1 cellular context compared by ENCODE assay signal in the genomic region with DNA sequence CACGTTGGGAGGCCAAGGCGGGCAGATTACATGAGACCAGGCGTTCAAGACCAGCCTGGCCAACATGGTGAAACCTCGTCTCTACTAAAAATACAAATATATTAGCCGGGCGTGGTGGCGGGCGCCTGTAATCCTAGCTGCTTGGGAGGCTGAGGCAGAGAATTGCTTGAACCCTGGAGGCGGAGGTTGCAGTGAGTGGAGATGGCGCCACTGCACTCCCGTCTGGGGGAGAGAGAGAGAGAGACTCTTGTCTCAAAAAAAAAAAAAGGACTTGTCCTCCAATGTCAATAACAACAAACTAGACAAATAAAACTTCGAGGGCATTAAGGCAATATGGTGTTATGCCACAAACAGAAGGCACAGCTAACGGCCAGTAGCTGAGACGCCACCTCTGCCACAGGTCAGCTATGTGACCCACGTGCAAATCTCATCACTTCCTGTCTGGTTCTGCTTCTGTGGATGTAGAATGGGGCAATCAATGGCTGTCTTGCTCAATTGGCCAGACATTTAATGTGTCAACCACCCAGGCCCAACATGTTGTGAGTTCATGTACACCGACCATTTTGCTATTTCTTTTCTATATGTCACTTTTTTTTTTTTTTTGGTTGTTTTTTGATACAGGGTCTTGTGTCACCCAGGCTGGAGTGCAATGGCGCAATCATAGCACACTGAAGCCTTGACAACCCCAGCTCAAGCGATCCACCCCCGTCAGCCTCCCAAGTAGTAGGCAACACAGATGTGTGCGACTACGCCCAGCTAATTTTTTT.
A peak's percentile ranks its signal among the peaks of the same experiment; 100 is the strongest.
TF ChIP-seq lines count a peak whose summit lies in the region.

No MANE protein-coding gene starts in this region.

TF ChIP-seq in HepG2, 621 proteins besides CTCF, POLR2A, EP300 and RAD21 (continued from another document and continues in another):
- TF ChIP-seq, protein P1, sequence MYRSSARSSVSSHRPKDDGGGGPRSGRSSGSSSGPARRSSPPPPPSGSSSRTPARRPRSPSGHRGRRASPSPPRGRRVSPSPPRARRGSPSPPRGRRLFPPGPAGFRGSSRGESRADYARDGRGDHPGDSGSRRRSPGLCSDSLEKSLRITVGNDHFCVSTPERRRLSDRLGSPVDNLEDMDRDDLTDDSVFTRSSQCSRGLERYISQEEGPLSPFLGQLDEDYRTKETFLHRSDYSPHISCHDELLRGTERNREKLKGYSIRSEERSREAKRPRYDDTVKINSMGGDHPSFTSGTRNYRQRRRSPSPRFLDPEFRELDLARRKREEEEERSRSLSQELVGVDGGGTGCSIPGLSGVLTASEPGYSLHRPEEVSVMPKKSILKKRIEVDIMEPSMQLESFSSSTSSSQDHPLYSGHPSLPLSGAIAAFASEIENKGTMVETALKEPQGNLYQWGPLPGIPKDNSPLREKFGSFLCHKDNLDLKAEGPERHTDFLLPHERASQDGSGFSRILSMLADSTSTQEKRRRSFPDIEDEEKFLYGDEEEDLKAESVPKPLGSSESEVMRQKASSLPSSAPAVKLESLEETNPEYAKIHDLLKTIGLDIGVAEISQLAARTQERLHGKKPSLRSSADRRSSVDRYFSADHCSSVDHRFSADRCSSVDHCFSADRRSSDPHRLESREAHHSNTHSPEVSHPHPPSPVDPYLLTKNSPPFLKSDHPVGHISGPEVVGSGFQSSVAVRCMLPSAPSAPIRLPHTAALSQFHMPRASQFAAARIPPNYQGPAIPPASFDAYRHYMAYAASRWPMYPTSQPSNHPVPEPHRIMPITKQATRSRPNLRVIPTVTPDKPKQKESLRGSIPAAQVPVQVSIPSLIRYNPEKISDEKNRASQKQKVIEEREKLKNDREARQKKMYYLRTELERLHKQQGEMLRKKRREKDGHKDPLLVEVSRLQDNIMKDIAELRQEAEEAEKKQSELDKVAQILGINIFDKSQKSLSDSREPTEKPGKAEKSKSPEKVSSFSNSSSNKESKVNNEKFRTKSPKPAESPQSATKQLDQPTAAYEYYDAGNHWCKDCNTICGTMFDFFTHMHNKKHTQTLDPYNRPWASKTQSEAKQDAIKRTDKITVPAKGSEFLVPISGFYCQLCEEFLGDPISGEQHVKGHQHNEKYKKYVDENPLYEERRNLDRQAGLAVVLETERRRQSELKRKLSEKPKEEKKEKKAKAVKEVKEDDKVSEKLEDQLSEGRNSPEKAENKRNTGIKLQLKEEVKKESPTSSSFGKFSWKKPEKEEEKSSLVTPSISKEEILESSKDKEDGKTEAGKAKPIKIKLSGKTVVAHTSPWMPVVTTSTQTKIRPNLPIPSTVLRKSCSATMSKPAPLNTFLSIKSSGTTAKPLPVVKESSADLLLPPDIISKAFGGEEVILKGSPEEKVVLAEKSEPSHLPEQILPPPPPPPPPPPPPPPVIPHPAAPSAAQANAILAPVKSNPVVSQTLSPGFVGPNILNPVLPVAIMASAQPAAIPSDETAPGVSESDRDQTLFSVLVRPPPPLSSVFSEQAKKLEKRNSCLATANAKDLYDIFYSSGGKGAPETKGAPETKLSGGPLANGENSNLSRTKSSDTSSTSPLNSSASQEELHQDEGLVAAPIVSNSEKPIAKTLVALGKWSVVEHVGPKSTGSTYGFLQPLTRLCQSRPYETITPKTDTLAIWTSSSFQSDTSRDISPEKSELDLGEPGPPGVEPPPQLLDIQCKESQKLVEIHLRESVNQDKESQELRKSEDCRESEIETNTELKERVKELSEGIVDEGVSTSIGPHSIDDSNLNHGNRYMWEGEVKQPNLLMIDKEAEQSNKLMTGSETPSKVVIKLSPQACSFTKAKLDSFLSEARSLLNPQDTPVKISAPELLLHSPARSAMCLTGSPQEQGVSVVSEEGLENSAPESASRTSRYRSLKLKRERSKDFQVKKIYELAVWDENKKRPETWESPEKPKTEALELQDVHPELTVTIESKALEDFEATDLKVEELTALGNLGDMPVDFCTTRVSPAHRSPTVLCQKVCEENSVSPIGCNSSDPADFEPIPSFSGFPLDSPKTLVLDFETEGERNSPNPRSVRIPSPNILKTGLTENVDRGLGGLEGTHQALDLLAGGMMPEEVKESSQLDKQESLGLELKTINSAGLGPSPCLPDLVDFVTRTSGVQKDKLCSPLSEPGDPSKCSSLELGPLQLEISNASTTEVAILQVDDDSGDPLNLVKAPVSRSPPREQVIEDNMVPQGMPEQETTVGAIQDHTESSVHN (CRISPR knock-in tag; IDR thresholded peaks at IDR 0.05) = no peak
- TF ChIP-seq, protein P2, sequence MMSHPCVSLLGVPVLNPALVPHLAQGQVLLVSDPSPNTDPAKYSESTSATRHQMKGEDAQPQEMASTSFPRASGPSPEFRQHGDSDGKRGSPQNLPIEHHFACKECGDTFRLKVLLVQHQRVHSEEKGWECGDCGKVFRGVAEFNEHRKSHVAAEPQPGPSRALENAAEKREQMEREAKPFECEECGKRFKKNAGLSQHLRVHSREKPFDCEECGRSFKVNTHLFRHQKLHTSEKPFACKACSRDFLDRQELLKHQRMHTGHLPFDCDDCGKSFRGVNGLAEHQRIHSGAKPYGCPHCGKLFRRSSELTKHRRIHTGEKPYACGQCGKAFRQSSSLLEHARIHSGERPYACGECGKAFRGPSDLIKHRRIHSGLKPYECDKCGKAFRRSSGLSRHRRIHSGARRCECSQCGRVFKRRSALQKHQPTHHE (CRISPR knock-in tag; IDR thresholded peaks at IDR 0.05; ENCODE audit: borderline replicate concordance) = peak; percentile 31; the same call in 1 of the 2 replicates
- TF ChIP-seq, protein P3, sequence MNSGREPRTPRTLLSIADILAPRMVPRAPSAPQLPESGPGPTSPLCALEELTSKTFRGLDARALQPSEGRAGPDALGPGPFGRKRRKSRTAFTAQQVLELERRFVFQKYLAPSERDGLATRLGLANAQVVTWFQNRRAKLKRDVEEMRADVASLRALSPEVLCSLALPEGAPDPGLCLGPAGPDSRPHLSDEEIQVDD (CRISPR knock-in tag; IDR thresholded peaks at IDR 0.05; ENCODE audit: borderline replicate concordance) = peak; percentile 15; the same call in 1 of the 2 replicates
- TF ChIP-seq ZNF670 (CRISPR knock-in tag; IDR thresholded peaks at IDR 0.05; ENCODE audit: borderline replicate concordance) (no peak; the same call in 1 of the 2 replicates), ONECUT2 (CRISPR knock-in tag; IDR thresholded peaks at IDR 0.05) (no peak; the same call in none of the 2 replicates), ARNTL (CRISPR knock-in tag; IDR thresholded peaks at IDR 0.05) (peak; percentile 80), SP140L (CRISPR knock-in tag; IDR thresholded peaks at IDR 0.05; ENCODE audit: borderline replicate concordance) (0 out of 2 replicates have a peak, but pooled peaks have one; percentile 38), FOXK1 (CRISPR knock-in tag; IDR thresholded peaks at IDR 0.05; ENCODE audit: borderline replicate concordance, low read depth) (peak; percentile 89; the same call in 1 of the 2 replicates), FOXC1 (CRISPR knock-in tag; IDR thresholded peaks at IDR 0.05; ENCODE audit: borderline replicate concordance) (no peak; the same call in 1 of the 2 replicates), MIXL1 (CRISPR knock-in tag; IDR thresholded peaks at IDR 0.05) (peak; percentile 21; the same call in 1 of the 2 replicates), CBX5 (CRISPR knock-in tag; IDR thresholded peaks at IDR 0.05; ENCODE audit: borderline replicate concordance) (peak; percentile 60; the same call in 1 of the 2 replicates), ZNF562 (CRISPR knock-in tag; IDR thresholded peaks at IDR 0.05; ENCODE audit: borderline replicate concordance) (no peak), XBP1 (CRISPR knock-in tag; IDR thresholded peaks at IDR 0.05) (peak; percentile 27; the same call in 1 of the 2 replicates), HES4 (CRISPR knock-in tag; IDR thresholded peaks at IDR 0.05; ENCODE audit: borderline replicate concordance) (no peak), ZNF225 (CRISPR knock-in tag; IDR thresholded peaks at IDR 0.05) (no peak; the same call in 1 of the 2 replicates), ZNF557 (CRISPR knock-in tag; IDR thresholded peaks at IDR 0.05) (peak; percentile 43; the same call in 1 of the 2 replicates), FOXA1 (IDR thresholded peaks at IDR 0.05) (peak; percentile 58; the same call in 1 of the 2 replicates), FOXA1 (CRISPR knock-in tag; IDR thresholded peaks at IDR 0.05) (peak; percentile 79), KDM5B (CRISPR knock-in tag; IDR thresholded peaks at IDR 0.05; ENCODE audit: borderline replicate concordance) (no peak; the same call in 1 of the 2 replicates), HOXD1 (CRISPR knock-in tag; IDR thresholded peaks at IDR 0.05) (0 out of 2 replicates have a peak, but pooled peaks have one; percentile 15), ZNF33A (CRISPR knock-in tag; IDR thresholded peaks at IDR 0.05; ENCODE audit: borderline replicate concordance) (0 out of 2 replicates have a peak, but pooled peaks have one; percentile 1), RORA (CRISPR knock-in tag; IDR thresholded peaks at IDR 0.05) (peak; percentile 82; the same call in 1 of the 2 replicates), ARNT (IDR thresholded peaks at IDR 0.05) (no peak), ZNF547 (CRISPR knock-in tag; IDR thresholded peaks at IDR 0.05) (peak; percentile 51; the same call in 1 of the 2 replicates)
- TF ChIP-seq, protein P4, sequence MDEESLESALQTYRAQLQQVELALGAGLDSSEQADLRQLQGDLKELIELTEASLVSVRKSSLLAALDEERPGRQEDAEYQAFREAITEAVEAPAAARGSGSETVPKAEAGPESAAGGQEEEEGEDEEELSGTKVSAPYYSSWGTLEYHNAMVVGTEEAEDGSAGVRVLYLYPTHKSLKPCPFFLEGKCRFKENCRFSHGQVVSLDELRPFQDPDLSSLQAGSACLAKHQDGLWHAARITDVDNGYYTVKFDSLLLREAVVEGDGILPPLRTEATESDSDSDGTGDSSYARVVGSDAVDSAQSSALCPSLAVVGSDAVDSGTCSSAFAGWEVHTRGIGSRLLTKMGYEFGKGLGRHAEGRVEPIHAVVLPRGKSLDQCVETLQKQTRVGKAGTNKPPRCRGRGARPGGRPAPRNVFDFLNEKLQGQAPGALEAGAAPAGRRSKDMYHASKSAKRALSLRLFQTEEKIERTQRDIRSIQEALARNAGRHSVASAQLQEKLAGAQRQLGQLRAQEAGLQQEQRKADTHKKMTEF (CRISPR knock-in tag; IDR thresholded peaks at IDR 0.05) = peak; percentile 21; the same call in 1 of the 2 replicates
- TF ChIP-seq, protein P5, sequence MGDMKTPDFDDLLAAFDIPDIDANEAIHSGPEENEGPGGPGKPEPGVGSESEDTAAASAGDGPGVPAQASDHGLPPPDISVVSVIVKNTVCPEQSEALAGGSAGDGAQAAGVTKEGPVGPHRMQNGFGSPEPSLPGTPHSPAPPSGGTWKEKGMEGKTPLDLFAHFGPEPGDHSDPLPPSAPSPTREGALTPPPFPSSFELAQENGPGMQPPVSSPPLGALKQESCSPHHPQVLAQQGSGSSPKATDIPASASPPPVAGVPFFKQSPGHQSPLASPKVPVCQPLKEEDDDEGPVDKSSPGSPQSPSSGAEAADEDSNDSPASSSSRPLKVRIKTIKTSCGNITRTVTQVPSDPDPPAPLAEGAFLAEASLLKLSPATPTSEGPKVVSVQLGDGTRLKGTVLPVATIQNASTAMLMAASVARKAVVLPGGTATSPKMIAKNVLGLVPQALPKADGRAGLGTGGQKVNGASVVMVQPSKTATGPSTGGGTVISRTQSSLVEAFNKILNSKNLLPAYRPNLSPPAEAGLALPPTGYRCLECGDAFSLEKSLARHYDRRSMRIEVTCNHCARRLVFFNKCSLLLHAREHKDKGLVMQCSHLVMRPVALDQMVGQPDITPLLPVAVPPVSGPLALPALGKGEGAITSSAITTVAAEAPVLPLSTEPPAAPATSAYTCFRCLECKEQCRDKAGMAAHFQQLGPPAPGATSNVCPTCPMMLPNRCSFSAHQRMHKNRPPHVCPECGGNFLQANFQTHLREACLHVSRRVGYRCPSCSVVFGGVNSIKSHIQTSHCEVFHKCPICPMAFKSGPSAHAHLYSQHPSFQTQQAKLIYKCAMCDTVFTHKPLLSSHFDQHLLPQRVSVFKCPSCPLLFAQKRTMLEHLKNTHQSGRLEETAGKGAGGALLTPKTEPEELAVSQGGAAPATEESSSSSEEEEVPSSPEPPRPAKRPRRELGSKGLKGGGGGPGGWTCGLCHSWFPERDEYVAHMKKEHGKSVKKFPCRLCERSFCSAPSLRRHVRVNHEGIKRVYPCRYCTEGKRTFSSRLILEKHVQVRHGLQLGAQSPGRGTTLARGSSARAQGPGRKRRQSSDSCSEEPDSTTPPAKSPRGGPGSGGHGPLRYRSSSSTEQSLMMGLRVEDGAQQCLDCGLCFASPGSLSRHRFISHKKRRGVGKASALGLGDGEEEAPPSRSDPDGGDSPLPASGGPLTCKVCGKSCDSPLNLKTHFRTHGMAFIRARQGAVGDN (CRISPR knock-in tag; IDR thresholded peaks at IDR 0.05) = peak; percentile 62
- TF ChIP-seq, protein P6, sequence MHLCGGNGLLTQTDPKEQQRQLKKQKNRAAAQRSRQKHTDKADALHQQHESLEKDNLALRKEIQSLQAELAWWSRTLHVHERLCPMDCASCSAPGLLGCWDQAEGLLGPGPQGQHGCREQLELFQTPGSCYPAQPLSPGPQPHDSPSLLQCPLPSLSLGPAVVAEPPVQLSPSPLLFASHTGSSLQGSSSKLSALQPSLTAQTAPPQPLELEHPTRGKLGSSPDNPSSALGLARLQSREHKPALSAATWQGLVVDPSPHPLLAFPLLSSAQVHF (CRISPR knock-in tag; IDR thresholded peaks at IDR 0.05) = no peak
- TF ChIP-seq, protein P7, sequence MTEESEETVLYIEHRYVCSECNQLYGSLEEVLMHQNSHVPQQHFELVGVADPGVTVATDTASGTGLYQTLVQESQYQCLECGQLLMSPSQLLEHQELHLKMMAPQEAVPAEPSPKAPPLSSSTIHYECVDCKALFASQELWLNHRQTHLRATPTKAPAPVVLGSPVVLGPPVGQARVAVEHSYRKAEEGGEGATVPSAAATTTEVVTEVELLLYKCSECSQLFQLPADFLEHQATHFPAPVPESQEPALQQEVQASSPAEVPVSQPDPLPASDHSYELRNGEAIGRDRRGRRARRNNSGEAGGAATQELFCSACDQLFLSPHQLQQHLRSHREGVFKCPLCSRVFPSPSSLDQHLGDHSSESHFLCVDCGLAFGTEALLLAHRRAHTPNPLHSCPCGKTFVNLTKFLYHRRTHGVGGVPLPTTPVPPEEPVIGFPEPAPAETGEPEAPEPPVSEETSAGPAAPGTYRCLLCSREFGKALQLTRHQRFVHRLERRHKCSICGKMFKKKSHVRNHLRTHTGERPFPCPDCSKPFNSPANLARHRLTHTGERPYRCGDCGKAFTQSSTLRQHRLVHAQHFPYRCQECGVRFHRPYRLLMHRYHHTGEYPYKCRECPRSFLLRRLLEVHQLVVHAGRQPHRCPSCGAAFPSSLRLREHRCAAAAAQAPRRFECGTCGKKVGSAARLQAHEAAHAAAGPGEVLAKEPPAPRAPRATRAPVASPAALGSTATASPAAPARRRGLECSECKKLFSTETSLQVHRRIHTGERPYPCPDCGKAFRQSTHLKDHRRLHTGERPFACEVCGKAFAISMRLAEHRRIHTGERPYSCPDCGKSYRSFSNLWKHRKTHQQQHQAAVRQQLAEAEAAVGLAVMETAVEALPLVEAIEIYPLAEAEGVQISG (CRISPR knock-in tag; IDR thresholded peaks at IDR 0.05) = peak; percentile 69
- TF ChIP-seq, protein P8, sequence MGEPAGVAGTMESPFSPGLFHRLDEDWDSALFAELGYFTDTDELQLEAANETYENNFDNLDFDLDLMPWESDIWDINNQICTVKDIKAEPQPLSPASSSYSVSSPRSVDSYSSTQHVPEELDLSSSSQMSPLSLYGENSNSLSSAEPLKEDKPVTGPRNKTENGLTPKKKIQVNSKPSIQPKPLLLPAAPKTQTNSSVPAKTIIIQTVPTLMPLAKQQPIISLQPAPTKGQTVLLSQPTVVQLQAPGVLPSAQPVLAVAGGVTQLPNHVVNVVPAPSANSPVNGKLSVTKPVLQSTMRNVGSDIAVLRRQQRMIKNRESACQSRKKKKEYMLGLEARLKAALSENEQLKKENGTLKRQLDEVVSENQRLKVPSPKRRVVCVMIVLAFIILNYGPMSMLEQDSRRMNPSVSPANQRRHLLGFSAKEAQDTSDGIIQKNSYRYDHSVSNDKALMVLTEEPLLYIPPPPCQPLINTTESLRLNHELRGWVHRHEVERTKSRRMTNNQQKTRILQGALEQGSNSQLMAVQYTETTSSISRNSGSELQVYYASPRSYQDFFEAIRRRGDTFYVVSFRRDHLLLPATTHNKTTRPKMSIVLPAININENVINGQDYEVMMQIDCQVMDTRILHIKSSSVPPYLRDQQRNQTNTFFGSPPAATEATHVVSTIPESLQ (CRISPR knock-in tag; conservative IDR thresholded peaks at IDR 0.05) = peak; percentile 67; the same call in 1 of the 2 replicates
